In the genomic region with DNA sequence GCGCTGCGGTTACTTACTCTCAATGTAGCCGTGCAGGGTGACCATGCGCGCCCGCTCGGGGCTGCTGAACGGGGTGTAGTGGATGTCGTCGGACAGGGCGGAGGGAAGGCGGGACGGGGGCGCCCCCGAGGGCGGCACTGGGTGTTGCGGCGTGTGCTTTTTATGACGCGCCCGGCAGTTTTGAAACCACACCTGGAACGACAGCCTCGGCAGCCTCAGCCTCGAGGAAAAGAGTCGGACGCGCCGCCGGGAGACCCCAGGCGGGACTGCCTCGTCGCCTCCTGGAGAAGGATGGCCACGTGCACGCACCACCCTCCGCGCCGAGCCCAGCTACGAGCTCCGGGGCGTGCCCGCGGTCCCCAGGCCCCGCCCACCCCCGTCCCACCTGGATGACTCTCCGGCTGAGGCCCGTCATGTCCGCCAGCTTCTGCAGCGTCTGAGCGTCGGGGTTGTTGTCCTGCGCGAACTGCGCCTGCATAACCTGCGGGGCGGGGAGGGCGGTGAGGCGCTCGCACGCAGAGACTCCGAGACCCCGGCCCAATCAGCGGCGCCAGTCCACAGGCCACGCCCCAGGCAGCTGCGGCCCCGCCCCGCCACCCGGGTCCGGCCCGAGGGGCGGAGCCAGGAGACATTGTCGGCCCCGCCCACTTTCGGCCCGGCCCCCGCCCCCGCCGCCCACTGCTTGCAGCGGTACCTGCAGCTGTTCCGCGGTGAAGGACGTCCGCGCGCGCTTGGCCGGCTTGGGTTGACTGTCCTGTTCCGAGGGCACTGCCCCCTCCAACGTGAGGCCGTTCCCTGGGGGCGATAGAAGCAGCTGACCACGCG, we compare ENCODE assay signal across 8 cellular contexts. TPM values are rescaled to one million over a fixed set of nuclear protein-coding genes. Genes with fewer than 3 reads are reported as not detected.
A peak's percentile ranks its signal among the peaks of the same experiment; 100 is the strongest.
DNase-seq lines count a peak whose midpoint lies in the region; ATAC-seq and TF ChIP-seq lines count a peak whose summit lies in the region.

No MANE protein-coding gene starts in this region.

- H3K27ac Mint-ChIP-seq in mesothelial cell of epicardium: no peak overlapping the region
- no peak overlapping the region for H3K27ac Mint-ChIP-seq in stimulated activated memory B cell treated with anti-CD40 and anti-IgM and Interleukin-4, amounts not matched to agents 10 μg/mL and 1 μg/mL and 100 μg/mL, for 72 hours

- TF ChIP-seq CTCF in AG10803 (conservative IDR thresholded peaks at IDR 0.05; ENCODE audit: low read length) (no peak), VCaP (conservative IDR thresholded peaks at IDR 0.05) (no peak), coronary artery (IDR thresholded peaks at IDR 0.05) (no peak), mesothelial cell of epicardium (IDR thresholded peaks at IDR 0.05; ENCODE audit: unreplicated experiment) (no peak)

- H3K4me3 ChIP-seq in AG10803 (ENCODE audit: low read length) (peak overlapping the region; percentile 20), coronary artery (peak overlapping the region; percentile 69)

- peaks cover 99% of the 10 kb centered on the region for H3K27me3 Mint-ChIP-seq in mesothelial cell of epicardium (ENCODE audit: low read depth)
- peaks cover 75% of the 10 kb centered on the region for H3K27me3 Mint-ChIP-seq in stimulated activated memory B cell treated with anti-CD40 and anti-IgM and Interleukin-4, amounts not matched to agents 10 μg/mL and 1 μg/mL and 100 μg/mL, for 72 hours

- peak overlapping the region; percentile 54 for H3K4me3 Mint-ChIP-seq in mesothelial cell of epicardium
- H3K4me3 Mint-ChIP-seq in stimulated activated memory B cell treated with anti-CD40 and anti-IgM and Interleukin-4, amounts not matched to agents 10 μg/mL and 1 μg/mL and 100 μg/mL, for 72 hours: peak overlapping the region; percentile 66

- H3K36me3 Mint-ChIP-seq in mesothelial cell of epicardium: no peaks in the 10 kb centered on the region
- no peaks in the 10 kb centered on the region for H3K36me3 Mint-ChIP-seq in stimulated activated memory B cell treated with anti-CD40 and anti-IgM and Interleukin-4, amounts not matched to agents 10 μg/mL and 1 μg/mL and 100 μg/mL, for 72 hours

- peaks cover 9% of the 10 kb centered on the region for H3K4me1 Mint-ChIP-seq in mesothelial cell of epicardium
- peaks cover 16% of the 10 kb centered on the region for H3K4me1 Mint-ChIP-seq in stimulated activated memory B cell treated with anti-CD40 and anti-IgM and Interleukin-4, amounts not matched to agents 10 μg/mL and 1 μg/mL and 100 μg/mL, for 72 hours

- H3K27ac ChIP-seq in VCaP (peak overlapping the region; percentile 47; the same call in 1 of the 2 replicates), coronary artery (no peak overlapping the region)

- DNase-seq in AG10803 (ENCODE audit: low read depth) (no peak), NCI-H1417 treated with DMSO at 0.1 percent for 48 hours (lab: John Stamatoyannopoulos, UW) (peak; percentile 91), coronary artery (ENCODE audit: low spot score) (no peak), mesothelial cell of epicardium (ENCODE audit: low spot score in 2 of 2, unreplicated experiment in 2 of 2) (peak; percentile 68 to 71)

- no peaks in the 10 kb centered on the region for H3K9me3 Mint-ChIP-seq in mesothelial cell of epicardium
- no peaks in the 10 kb centered on the region for H3K9me3 Mint-ChIP-seq in stimulated activated memory B cell treated with anti-CD40 and anti-IgM and Interleukin-4, amounts not matched to agents 10 μg/mL and 1 μg/mL and 100 μg/mL, for 72 hours

- ATAC-seq in GM21423 (IDR thresholded peaks at IDR 0.05; ENCODE audit: unreplicated experiment) (peak; percentile 51), HG03108 (IDR thresholded peaks at IDR 0.05; ENCODE audit: unreplicated experiment) (no peak)
- peak; percentile 68 for ATAC-seq in stimulated activated memory B cell treated with anti-CD40 and anti-IgM and Interleukin-4, amounts not matched to agents 10 μg/mL and 1 μg/mL and 100 μg/mL, for 72 hours

RNA-seq across cellular contexts. Expression of a gene that starts 15.0 kb away (rescaled TPM):
- 0.09 TPM in 1 of 3 replicates, not detected in the others for total RNA-seq in mesothelial cell of epicardium

RNA-seq across cellular contexts. Expression of a gene that starts 50.8 kb away (rescaled TPM):
- total RNA-seq in mesothelial cell of epicardium: 16.7 to 22.1 TPM (median 20.5 TPM) in 3 replicates

RNA-seq across cellular contexts. Expression of a gene that starts 50.9 kb away (rescaled TPM):
- total RNA-seq in mesothelial cell of epicardium: 38.7 to 39.9 TPM (median 39.2 TPM) in 3 replicates

RNA-seq across cellular contexts. Expression of a gene that starts 54.1 kb away (rescaled TPM):
- not detected in 3 replicates for total RNA-seq in mesothelial cell of epicardium

RNA-seq across cellular contexts. Expression of a gene that starts 54.2 kb away (rescaled TPM):
- 37.1 to 38.8 TPM (median 37.7 TPM) in 3 replicates for total RNA-seq in mesothelial cell of epicardium

Comparison
In these comparisons a context has a peak if more than half of its experiments do, and no peak if none do; other contexts are left out.
1. DNase-seq: peak in NCI-H1417 treated with DMSO at 0.1 percent for 48 hours (single experiment) and mesothelial cell of epicardium (2 of 2); none in AG10803 (single experiment) and coronary artery (single experiment).